ENCODE assay signal across 2 cellular contexts in genomic region chr11:129743029-129743846, GRCh38.
TF ChIP-seq lines count a peak whose summit lies in the region.

No MANE protein-coding gene starts in this region.

TF ChIP-seq in SK-N-SH, 30 proteins besides CTCF, POLR2A, EP300 and RAD21 (continued from another document):
- TF ChIP-seq USF2 (IDR thresholded peaks at IDR 0.05; ENCODE audit: borderline replicate concordance, low read depth, low read length): no peak
- TF ChIP-seq GABPA (IDR thresholded peaks at IDR 0.05; ENCODE audit: low read depth): no peak
- TF ChIP-seq, protein P1, sequence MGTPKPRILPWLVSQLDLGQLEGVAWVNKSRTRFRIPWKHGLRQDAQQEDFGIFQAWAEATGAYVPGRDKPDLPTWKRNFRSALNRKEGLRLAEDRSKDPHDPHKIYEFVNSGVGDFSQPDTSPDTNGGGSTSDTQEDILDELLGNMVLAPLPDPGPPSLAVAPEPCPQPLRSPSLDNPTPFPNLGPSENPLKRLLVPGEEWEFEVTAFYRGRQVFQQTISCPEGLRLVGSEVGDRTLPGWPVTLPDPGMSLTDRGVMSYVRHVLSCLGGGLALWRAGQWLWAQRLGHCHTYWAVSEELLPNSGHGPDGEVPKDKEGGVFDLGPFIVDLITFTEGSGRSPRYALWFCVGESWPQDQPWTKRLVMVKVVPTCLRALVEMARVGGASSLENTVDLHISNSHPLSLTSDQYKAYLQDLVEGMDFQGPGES (IDR thresholded peaks at IDR 0.05; ENCODE audit: low read depth, low read length): no peak
- TF ChIP-seq FOSL2 (IDR thresholded peaks at IDR 0.05; ENCODE audit: borderline replicate concordance, low read depth): no peak
- TF ChIP-seq POLR2AphosphoS5 (IDR thresholded peaks at IDR 0.05; ENCODE audit: low read depth, low read length): no peak
- no peak for TF ChIP-seq EZH2phosphoT487 (IDR thresholded peaks at IDR 0.05; ENCODE audit: borderline replicate concordance, low read depth)
- no peak for TF ChIP-seq RXRA (IDR thresholded peaks at IDR 0.05; ENCODE audit: borderline replicate concordance, low read depth)
- TF ChIP-seq GATA2 (CRISPR knock-in tag; IDR thresholded peaks at IDR 0.05): no peak
- TF ChIP-seq CHD2 (IDR thresholded peaks at IDR 0.05; ENCODE audit: low read length, partially characterized antibody): no peak
- no peak for TF ChIP-seq ELF1 (IDR thresholded peaks at IDR 0.05)
- TF ChIP-seq, protein P2, sequence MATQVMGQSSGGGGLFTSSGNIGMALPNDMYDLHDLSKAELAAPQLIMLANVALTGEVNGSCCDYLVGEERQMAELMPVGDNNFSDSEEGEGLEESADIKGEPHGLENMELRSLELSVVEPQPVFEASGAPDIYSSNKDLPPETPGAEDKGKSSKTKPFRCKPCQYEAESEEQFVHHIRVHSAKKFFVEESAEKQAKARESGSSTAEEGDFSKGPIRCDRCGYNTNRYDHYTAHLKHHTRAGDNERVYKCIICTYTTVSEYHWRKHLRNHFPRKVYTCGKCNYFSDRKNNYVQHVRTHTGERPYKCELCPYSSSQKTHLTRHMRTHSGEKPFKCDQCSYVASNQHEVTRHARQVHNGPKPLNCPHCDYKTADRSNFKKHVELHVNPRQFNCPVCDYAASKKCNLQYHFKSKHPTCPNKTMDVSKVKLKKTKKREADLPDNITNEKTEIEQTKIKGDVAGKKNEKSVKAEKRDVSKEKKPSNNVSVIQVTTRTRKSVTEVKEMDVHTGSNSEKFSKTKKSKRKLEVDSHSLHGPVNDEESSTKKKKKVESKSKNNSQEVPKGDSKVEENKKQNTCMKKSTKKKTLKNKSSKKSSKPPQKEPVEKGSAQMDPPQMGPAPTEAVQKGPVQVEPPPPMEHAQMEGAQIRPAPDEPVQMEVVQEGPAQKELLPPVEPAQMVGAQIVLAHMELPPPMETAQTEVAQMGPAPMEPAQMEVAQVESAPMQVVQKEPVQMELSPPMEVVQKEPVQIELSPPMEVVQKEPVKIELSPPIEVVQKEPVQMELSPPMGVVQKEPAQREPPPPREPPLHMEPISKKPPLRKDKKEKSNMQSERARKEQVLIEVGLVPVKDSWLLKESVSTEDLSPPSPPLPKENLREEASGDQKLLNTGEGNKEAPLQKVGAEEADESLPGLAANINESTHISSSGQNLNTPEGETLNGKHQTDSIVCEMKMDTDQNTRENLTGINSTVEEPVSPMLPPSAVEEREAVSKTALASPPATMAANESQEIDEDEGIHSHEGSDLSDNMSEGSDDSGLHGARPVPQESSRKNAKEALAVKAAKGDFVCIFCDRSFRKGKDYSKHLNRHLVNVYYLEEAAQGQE (IDR thresholded peaks at IDR 0.05; ENCODE audit: low read depth, low read length): no peak
- no peak for TF ChIP-seq PBX3 (IDR thresholded peaks at IDR 0.05)
- no peak for TF ChIP-seq USF1 (IDR thresholded peaks at IDR 0.05; ENCODE audit: borderline replicate concordance, low read depth)
- TF ChIP-seq RFX5 (IDR thresholded peaks at IDR 0.05; ENCODE audit: low read length): no peak
- TF ChIP-seq YY1 (IDR thresholded peaks at IDR 0.05; ENCODE audit: low read depth): no peak
- TF ChIP-seq MAX (IDR thresholded peaks at IDR 0.05; ENCODE audit: low read depth): no peak
- TF ChIP-seq FOXM1 (IDR thresholded peaks at IDR 0.05; ENCODE audit: low read depth): no peak

TF ChIP-seq in SK-N-SH treated with all-trans-retinoic acid at 6 μM for 48 hours, 23 proteins besides CTCF, POLR2A, EP300 and RAD21 (continued from another document):
- TF ChIP-seq, protein P3, sequence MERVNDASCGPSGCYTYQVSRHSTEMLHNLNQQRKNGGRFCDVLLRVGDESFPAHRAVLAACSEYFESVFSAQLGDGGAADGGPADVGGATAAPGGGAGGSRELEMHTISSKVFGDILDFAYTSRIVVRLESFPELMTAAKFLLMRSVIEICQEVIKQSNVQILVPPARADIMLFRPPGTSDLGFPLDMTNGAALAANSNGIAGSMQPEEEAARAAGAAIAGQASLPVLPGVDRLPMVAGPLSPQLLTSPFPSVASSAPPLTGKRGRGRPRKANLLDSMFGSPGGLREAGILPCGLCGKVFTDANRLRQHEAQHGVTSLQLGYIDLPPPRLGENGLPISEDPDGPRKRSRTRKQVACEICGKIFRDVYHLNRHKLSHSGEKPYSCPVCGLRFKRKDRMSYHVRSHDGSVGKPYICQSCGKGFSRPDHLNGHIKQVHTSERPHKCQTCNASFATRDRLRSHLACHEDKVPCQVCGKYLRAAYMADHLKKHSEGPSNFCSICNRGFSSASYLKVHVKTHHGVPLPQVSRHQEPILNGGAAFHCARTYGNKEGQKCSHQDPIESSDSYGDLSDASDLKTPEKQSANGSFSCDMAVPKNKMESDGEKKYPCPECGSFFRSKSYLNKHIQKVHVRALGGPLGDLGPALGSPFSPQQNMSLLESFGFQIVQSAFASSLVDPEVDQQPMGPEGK (CRISPR knock-in tag; IDR thresholded peaks at IDR 0.05; ENCODE audit: borderline replicate concordance): no peak
- TF ChIP-seq BACH2 (CRISPR knock-in tag; IDR thresholded peaks at IDR 0.05; ENCODE audit: borderline replicate concordance): no peak
- no peak for TF ChIP-seq TSHZ2 (CRISPR knock-in tag; IDR thresholded peaks at IDR 0.05)
- no peak for TF ChIP-seq ZC3H10 (CRISPR knock-in tag; IDR thresholded peaks at IDR 0.05)
- TF ChIP-seq GLIS3 (CRISPR knock-in tag; IDR thresholded peaks at IDR 0.05): no peak
- TF ChIP-seq PPARA (CRISPR knock-in tag; IDR thresholded peaks at IDR 0.05; ENCODE audit: borderline replicate concordance): no peak
- TF ChIP-seq ZNF8 (CRISPR knock-in tag; IDR thresholded peaks at IDR 0.05): no peak
- TF ChIP-seq SNAI2 (CRISPR knock-in tag; IDR thresholded peaks at IDR 0.05): no peak
